Comparison of ENCODE assay signal across 8 cellular contexts in the genomic region with DNA sequence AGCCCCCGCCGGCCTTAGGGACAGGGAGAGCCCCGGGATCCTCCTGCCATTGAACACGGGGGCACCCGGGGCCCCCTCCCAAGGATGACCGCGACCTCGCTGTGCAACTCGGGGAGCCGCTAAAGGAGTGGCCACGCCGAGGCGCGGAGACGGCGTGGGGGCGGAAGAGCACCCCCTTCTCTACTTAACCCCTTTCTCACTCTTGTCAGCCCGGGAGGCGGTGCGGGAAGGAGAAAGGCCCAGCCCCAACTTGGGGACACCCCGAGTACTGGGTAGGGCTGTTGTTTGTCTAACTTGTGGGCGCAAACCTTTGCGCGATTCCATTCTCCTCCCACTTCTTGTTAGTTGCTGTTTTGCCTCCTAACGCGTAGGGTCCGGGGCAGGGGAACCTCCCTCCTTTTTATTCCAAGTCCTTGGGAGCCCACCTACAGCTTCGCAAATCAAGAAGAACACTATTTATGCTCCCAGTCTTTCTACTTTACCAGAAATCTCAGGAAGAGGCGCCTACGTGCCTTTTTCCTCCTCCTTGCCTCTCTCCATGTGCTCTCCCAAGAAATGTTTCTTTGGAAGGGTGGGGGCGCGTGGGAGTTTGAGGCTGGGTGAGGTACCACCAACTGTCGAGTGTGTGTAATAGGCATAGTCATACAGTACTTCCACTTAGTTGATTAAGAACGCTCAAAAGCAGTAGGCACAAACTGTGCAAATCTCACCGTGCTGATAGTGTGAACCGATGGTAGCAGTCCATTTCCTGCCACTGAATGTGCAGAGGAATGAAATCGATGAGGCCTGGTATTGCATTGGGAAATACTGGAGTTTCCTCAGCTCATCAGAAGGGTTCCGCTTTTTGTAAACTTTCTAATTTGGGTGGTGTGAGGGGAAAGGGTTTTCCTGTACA. TPM values are rescaled to one million over a fixed set of nuclear protein-coding genes. Genes with fewer than 3 reads are reported as not detected.
DNase-seq lines count a peak whose midpoint lies in the region; ATAC-seq and TF ChIP-seq lines count a peak whose summit lies in the region.

No MANE protein-coding gene starts in this region.

- no peak for TF ChIP-seq CTCF in dorsolateral prefrontal cortex (IDR thresholded peaks at IDR 0.05 in 54 of 56, conservative IDR thresholded peaks at IDR 0.05 in 2 of 56; ENCODE audit: low read depth in 1 of 56, partially characterized antibody in 56 of 56)

- CTCF ChIA-PET in CD4-positive, alpha-beta memory T cell (lab: Charles Lee; ENCODE audit: partially characterized antibody), result no interaction called here

- H3K9me3 Mint-ChIP-seq in CD4-positive, alpha-beta memory T cell, result no peaks in the 10 kb centered on the region

- DNase-seq in CD4-positive, alpha-beta memory T cell, result peak; percentile 28 to 63 (median 38)
- DNase-seq in activated CD4-positive, CD25-positive, alpha-beta regulatory T cell treated with anti-CD3 and anti-CD28 coated beads, Interleukin-2, amount 50 U/mL, for 16 hours (ENCODE audit: low read depth, low spot score), result peak; percentile 1
- DNase-seq in dorsolateral prefrontal cortex, result peak in 5 of 10 donors; percentile 26 to 61 (median 45)
- peak; percentile 21 for DNase-seq in medulla oblongata (ENCODE audit: extremely low spot score)
- DNase-seq in stimulated activated CD8-positive, alpha-beta memory T cell treated with anti-CD3 and anti-CD28 coated beads, Interleukin-4, amount 100 ng/mL, for 24 hours (ENCODE audit: low read depth), result peak; percentile 14
- DNase-seq in NCI-H1694 (lab: John Stamatoyannopoulos, UW), result no peak

- POLR2A ChIA-PET in CD4-positive, alpha-beta memory T cell (lab: Charles Lee; ENCODE audit: partially characterized antibody), result interaction anchor here (0.9 kb wide), 1 partner anchor 37 kb away, joined by 5 read pairs; no protein-coding TSS in a partner anchor

- peak overlapping the region; percentile 85 for H3K9ac ChIP-seq in HUES6 (ENCODE audit: low read length)

- H3K36me3 Mint-ChIP-seq in CD4-positive, alpha-beta memory T cell, result peaks cover 0 to 5% of the 10 kb centered on the region in 2 donors

- peak overlapping the region; percentile 58 for H3K27ac ChIP-seq in CD4-positive, alpha-beta memory T cell (ENCODE audit: low read depth, low read length)
- H3K27ac ChIP-seq in HUES6 (ENCODE audit: low read depth, low read length) (peak overlapping the region; percentile 78; the same call in 1 of the 2 replicates), dorsolateral prefrontal cortex (peak overlapping the region in 45 of 59 donors; percentile 2 to 80 (median 58))

- H3K27me3 ChIP-seq in CD4-positive, alpha-beta memory T cell (ENCODE audit: insufficient read depth, low read length), result no peaks in the 10 kb centered on the region
- peaks cover 15% of the 10 kb centered on the region; the same call in 1 of the 2 replicates for H3K27me3 ChIP-seq in HUES6 (ENCODE audit: control insufficient read depth, insufficient read depth, low read length)
- H3K27me3 ChIP-seq in dorsolateral prefrontal cortex, result peaks cover 0 to 79% (median 28%) of the 10 kb centered on the region in 45 donors

- H3K4me1 ChIP-seq in CD4-positive, alpha-beta memory T cell (ENCODE audit: insufficient read depth, low read length), result peaks cover 20% of the 10 kb centered on the region
- H3K4me1 ChIP-seq in HUES6 (ENCODE audit: control insufficient read depth, insufficient read depth, low read length), result peaks cover 48% of the 10 kb centered on the region

- intact Hi-C loops in CD4-positive, alpha-beta memory T cell (cut with micrococcal nuclease), result no loop called here
- intact Hi-C loops in dorsolateral prefrontal cortex (cut with DNase I), result no loop called here

- ATAC-seq in GM21381 (IDR thresholded peaks at IDR 0.05; ENCODE audit: unreplicated experiment), result peak; percentile 29

- H3K4me3 ChIP-seq in CD4-positive, alpha-beta memory T cell (ENCODE audit: low read length in 2 of 2), result peak overlapping the region; percentile 42 to 66
- peak overlapping the region; percentile 96 for H3K4me3 ChIP-seq in HUES6 (ENCODE audit: low read depth, low read length)
- H3K4me3 ChIP-seq in dorsolateral prefrontal cortex, result peak overlapping the region; percentile 44 to 82 (median 65)

- peak overlapping the region; percentile 90 to 97 (median 94) for H3K4me3 Mint-ChIP-seq in CD4-positive, alpha-beta memory T cell

- no peaks in the 10 kb centered on the region for H3K36me3 ChIP-seq in CD4-positive, alpha-beta memory T cell (ENCODE audit: insufficient read depth, low read length)
- no peaks in the 10 kb centered on the region for H3K36me3 ChIP-seq in HUES6 (ENCODE audit: control insufficient read depth, insufficient read depth, low read length)

- H3K4me1 Mint-ChIP-seq in CD4-positive, alpha-beta memory T cell, result peaks cover 23 to 53% (median 35%) of the 10 kb centered on the region in 4 donors

- H3K9me3 ChIP-seq in CD4-positive, alpha-beta memory T cell (ENCODE audit: control insufficient read depth in 1 of 2, low read length in 2 of 2), result no peaks in the 10 kb centered on the region
- H3K9me3 ChIP-seq in HUES6 (ENCODE audit: control insufficient read depth, insufficient read depth, low read depth, low read length), result no peaks in the 10 kb centered on the region

- peak overlapping the region; percentile 77 to 96 (median 88) for H3K27ac Mint-ChIP-seq in CD4-positive, alpha-beta memory T cell

- H3K27me3 Mint-ChIP-seq in CD4-positive, alpha-beta memory T cell, result no peaks in the 10 kb centered on the region

RNA-seq across cellular contexts. Expression of gene DIAPH2, which starts 0.8 kb away (rescaled TPM):
- 10 to 100 TPM; 11.0 to 12.1 TPM for total RNA-seq in CD4-positive, alpha-beta memory T cell
- polyA plus RNA-seq in CD4-positive, alpha-beta memory T cell, result 10 to 100 TPM in 1 of 2 donors, 1 to 10 TPM in 1; 9.6 to 13.8 TPM
- total RNA-seq in dorsolateral prefrontal cortex, result 10 to 100 TPM in 82 of 120 experiments, 1 to 10 TPM in 38; 6.1 to 18.0 (median 11.6) TPM
